1 cellular context compared by ENCODE assay signal in the genomic region with DNA sequence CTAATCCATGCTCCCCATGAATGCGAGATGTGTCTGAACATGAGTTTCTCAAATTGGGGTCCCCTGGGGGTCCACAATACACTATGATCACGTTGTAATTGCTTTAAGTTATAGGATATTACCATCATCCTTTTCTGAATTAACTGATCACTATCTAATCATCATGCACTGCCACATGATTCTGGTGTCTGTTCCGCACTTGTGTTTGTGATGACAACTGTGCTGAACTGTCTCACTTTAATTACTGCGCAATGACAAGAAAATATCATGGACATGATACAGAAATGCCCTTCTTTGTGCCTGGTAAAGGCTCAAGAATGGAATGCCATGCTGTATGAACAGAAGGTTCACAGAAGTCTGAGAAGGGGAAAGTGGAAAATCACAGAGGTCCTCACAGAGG.
A peak's percentile ranks its signal among the peaks of the same experiment; 100 is the strongest.
TF ChIP-seq lines count a peak whose summit lies in the region.

No MANE protein-coding gene starts in this region.

TF ChIP-seq in SK-N-SH, 30 proteins besides CTCF, POLR2A, EP300 and RAD21 (continued from another document):
- no peak for TF ChIP-seq ZBTB33 (IDR thresholded peaks at IDR 0.05; ENCODE audit: borderline replicate concordance, low read depth)
- no peak for TF ChIP-seq TAF1 (IDR thresholded peaks at IDR 0.05; ENCODE audit: borderline replicate concordance, low read depth, low read length)
- TF ChIP-seq MXI1 (IDR thresholded peaks at IDR 0.05; ENCODE audit: low read depth, low read length) = peak; percentile 55; the same call in 1 of the 2 replicates
- TF ChIP-seq FOXJ3 (CRISPR knock-in tag; IDR thresholded peaks at IDR 0.05) = peak; percentile 65; the same call in 1 of the 2 replicates
- TF ChIP-seq FOSL2 (IDR thresholded peaks at IDR 0.05; ENCODE audit: borderline replicate concordance, low read depth) = no peak
- TF ChIP-seq TEAD4 (IDR thresholded peaks at IDR 0.05; ENCODE audit: borderline replicate concordance, insufficient read depth) = no peak
- no peak for TF ChIP-seq POLR2AphosphoS5 (IDR thresholded peaks at IDR 0.05; ENCODE audit: low read depth, low read length)
- TF ChIP-seq PBX3 (IDR thresholded peaks at IDR 0.05) = no peak
- TF ChIP-seq RXRA (IDR thresholded peaks at IDR 0.05; ENCODE audit: borderline replicate concordance, low read depth) = no peak
- TF ChIP-seq FOXM1 (IDR thresholded peaks at IDR 0.05; ENCODE audit: low read depth) = no peak
- no peak for TF ChIP-seq REST (IDR thresholded peaks at IDR 0.05; ENCODE audit: low read depth, low read length)
- TF ChIP-seq EZH2phosphoT487 (IDR thresholded peaks at IDR 0.05; ENCODE audit: borderline replicate concordance, low read depth) = no peak
- no peak for TF ChIP-seq TCF12 (IDR thresholded peaks at IDR 0.05)
- no peak for TF ChIP-seq CHD2 (IDR thresholded peaks at IDR 0.05; ENCODE audit: low read length, partially characterized antibody)
- TF ChIP-seq RFX5 (IDR thresholded peaks at IDR 0.05; ENCODE audit: low read length) = no peak
- TF ChIP-seq SIN3A (IDR thresholded peaks at IDR 0.05; ENCODE audit: borderline replicate concordance, low read depth, low read length) = no peak
- no peak for TF ChIP-seq NRF1 (IDR thresholded peaks at IDR 0.05; ENCODE audit: low read depth, low read length)
- TF ChIP-seq YY1 (IDR thresholded peaks at IDR 0.05; ENCODE audit: low read depth) = no peak
